ENCODE assay signal across 24 cellular contexts in genomic region chr3:177134811-177135210, GRCh38.
"Had no signal": no experiment of that assay in that cellular context is flagged by ENCODE, and none has a peak within 500 bp of the region (broad histone marks: within the 10 kb centered on the region; RNA-seq: fewer than 3 reads in every experiment).

No MANE protein-coding gene starts in this region.

- H3K4me3 Mint-ChIP-seq: activated CD4-positive, alpha-beta T cell treated with anti-CD3 and anti-CD28 coated beads, Interleukin-2, amount 10 ng/mL, durations not matched to agents 7 days and 5 days; activated CD8-positive, alpha-beta T cell treated with anti-CD3 and anti-CD28 coated beads, Interleukin-2, amount 10 ng/mL, durations not matched to agents 7 days and 5 days; activated naive CD4-positive, alpha-beta T cell treated with anti-CD3 and anti-CD28 coated beads, Interleukin-2, amount 50 U/mL, for 24 hours; stimulated activated naive CD8-positive, alpha-beta T cell treated with anti-CD3 and anti-CD28 coated beads, Interleukin-15, Interleukin-2, amounts not matched to agents 100 ng/mL and 50 ng/mL, for 24 hours; T-helper 2 cell treated with Interferon-gamma antibody and Interleukin-4, amounts not matched to agents 5 μg/mL and 100 μg/mL, for 36 hours had no signal

- DNase-seq: activated CD4-positive, alpha-beta T cell treated with anti-CD3 and anti-CD28 coated beads, Interleukin-2, amount 10 ng/mL, durations not matched to agents 7 days and 5 days; activated CD4-positive, CD25-positive, alpha-beta regulatory T cell treated with anti-CD3 and anti-CD28 coated beads, Interleukin-2, amount 50 U/mL, for 72 hours; activated CD8-positive, alpha-beta T cell treated with anti-CD3 and anti-CD28 coated beads, Interleukin-2, amount 10 ng/mL, durations not matched to agents 7 days and 5 days; activated gamma-delta T cell treated with Interleukin-2 at 50 U/mL for 16 hours; activated T-cell treated with anti-CD3 and anti-CD28 coated beads, Interleukin-2, amount 50 U/mL, for 1 hour; cerebellar nuclear complex; cortex of kidney; effector CD4-positive, alpha-beta T cell; foreskin melanocyte; kidney; naive thymus-derived CD8-positive, alpha-beta T cell; nucleus accumbens; SK-N-SH; stimulated activated CD4-positive, alpha-beta T cell treated with anti-CD3 and anti-CD28 coated beads, Interleukin-4, amount 100 ng/mL, for 24 hours; tibial artery; WERI-Rb-1 had no signal

- H3K4me1 ChIP-seq: breast epithelium had no signal

- H3K9ac ChIP-seq: SK-N-SH had no signal

- ATAC-seq: activated CD8-positive, alpha-beta T cell treated with anti-CD3 and anti-CD28 coated beads, Interleukin-2, amount 10 ng/mL, durations not matched to agents 7 days and 5 days; naive thymus-derived CD8-positive, alpha-beta T cell had no signal

- H3K27me3 Mint-ChIP-seq: activated CD4-positive, alpha-beta T cell treated with anti-CD3 and anti-CD28 coated beads, Interleukin-2, amount 10 ng/mL, durations not matched to agents 7 days and 5 days; activated naive CD4-positive, alpha-beta T cell treated with anti-CD3 and anti-CD28 coated beads, Interleukin-2, amount 50 U/mL, for 24 hours; naive thymus-derived CD8-positive, alpha-beta T cell; progenitor cell of endocrine pancreas; stimulated activated naive CD8-positive, alpha-beta T cell treated with anti-CD3 and anti-CD28 coated beads, Interleukin-15, Interleukin-2, amounts not matched to agents 100 ng/mL and 50 ng/mL, for 24 hours had no signal

- H3K27me3 ChIP-seq: breast epithelium, tibial artery had no signal

- H3K4me2 ChIP-seq: SK-N-SH had no signal

- H3K36me3 ChIP-seq: breast epithelium, tibial artery had no signal

- H3K9me3 ChIP-seq: breast epithelium, SK-N-SH, tibial artery had no signal

- H3K9me3 Mint-ChIP-seq: activated CD4-positive, alpha-beta T cell treated with anti-CD3 and anti-CD28 coated beads, Interleukin-2, amount 10 ng/mL, durations not matched to agents 7 days and 5 days; activated naive CD4-positive, alpha-beta T cell treated with anti-CD3 and anti-CD28 coated beads, Interleukin-2, amount 50 U/mL, for 24 hours; naive thymus-derived CD8-positive, alpha-beta T cell; T-helper 2 cell treated with Interferon-gamma antibody and Interleukin-4, amounts not matched to agents 5 μg/mL and 100 μg/mL, for 36 hours had no signal

- H3K9me2 ChIP-seq: SK-N-SH had no signal

- H3K27ac Mint-ChIP-seq: activated CD4-positive, alpha-beta T cell treated with anti-CD3 and anti-CD28 coated beads, Interleukin-2, amount 10 ng/mL, durations not matched to agents 7 days and 5 days; activated CD8-positive, alpha-beta T cell treated with anti-CD3 and anti-CD28 coated beads, Interleukin-2, amount 10 ng/mL, durations not matched to agents 7 days and 5 days had no signal

- FAIRE-seq: astrocyte, kidney, TTC549 had no signal

- H3K27ac ChIP-seq: breast epithelium, tibial artery, WERI-Rb-1 had no signal

- H3K4me3 ChIP-seq: breast epithelium, lung, tibial artery had no signal
